22 cellular contexts compared by ENCODE assay signal in the genomic region with DNA sequence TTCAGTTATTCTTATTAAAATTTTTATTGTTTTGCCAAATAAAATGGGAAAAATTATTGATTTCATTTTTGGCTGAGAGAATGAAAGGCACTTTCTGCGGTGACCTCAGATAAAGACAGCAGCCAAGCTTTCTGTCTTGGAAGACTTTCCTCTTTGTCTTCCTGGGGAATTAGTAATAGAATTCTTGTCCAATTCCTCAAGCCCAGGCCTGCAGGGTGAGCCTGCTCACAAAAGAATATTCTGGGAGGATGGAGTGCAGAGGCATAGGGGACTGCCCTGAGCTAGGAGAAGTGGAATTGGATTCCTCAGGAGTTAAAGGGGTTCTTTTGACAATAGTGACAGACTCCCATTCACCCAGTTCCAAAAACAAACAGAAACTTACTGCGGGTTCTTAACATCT.
DNase-seq lines count a peak whose midpoint lies in the region; ATAC-seq and TF ChIP-seq lines count a peak whose summit lies in the region.
"Had no signal": no experiment of that assay in that cellular context is flagged by ENCODE, and none has a peak within 500 bp of the region (broad histone marks: within the 10 kb centered on the region; RNA-seq: fewer than 3 reads in every experiment).

No MANE protein-coding gene starts in this region.

- peaks cover 4% of the 10 kb centered on the region for H3K27me3 Mint-ChIP-seq in GM23338 (ENCODE audit: insufficient read depth, low read depth, poor library complexity)
- no peaks in the 10 kb centered on the region for H3K27me3 Mint-ChIP-seq in activated naive CD8-positive, alpha-beta T cell treated with anti-CD3 and anti-CD28 coated beads, Interleukin-2, amount 50 U/mL, for 24 hours
- H3K27me3 Mint-ChIP-seq in naive thymus-derived CD4-positive, alpha-beta T cell = no peaks in the 10 kb centered on the region
- H3K27me3 Mint-ChIP-seq: activated CD4-positive, alpha-beta T cell treated with anti-CD3 and anti-CD28 coated beads for 36 hours; activated naive CD8-positive, alpha-beta T cell; naive thymus-derived CD8-positive, alpha-beta T cell; type B pancreatic cell had no signal

- H3K27ac ChIP-seq in GM23338 (ENCODE audit: low read depth) (0 out of 2 replicates have a peak overlapping the region, but pooled peaks have one; percentile 36), right lobe of liver (no peak overlapping the region)
- no peak overlapping the region for H3K27ac ChIP-seq in naive thymus-derived CD4-positive, alpha-beta T cell (ENCODE audit: low read depth, low read length)
- H3K27ac ChIP-seq: A549, gastrocnemius medialis, skin epidermis had no signal

- H2AFZ ChIP-seq in GM23338 = peak overlapping the region; percentile 72; the same call in 1 of the 2 replicates

- no peak for TF ChIP-seq POLR2A in right lobe of liver (IDR thresholded peaks at IDR 0.05)

- H3K27me3 ChIP-seq in GM23338 (ENCODE audit: insufficient read depth) (no peaks in the 10 kb centered on the region), right lobe of liver (no peaks in the 10 kb centered on the region)
- H3K27me3 ChIP-seq in naive thymus-derived CD4-positive, alpha-beta T cell (ENCODE audit: control insufficient read depth in 2 of 2, insufficient read depth in 2 of 2, low read length in 2 of 2) = no peaks in the 10 kb centered on the region
- H3K27me3 ChIP-seq: gastrocnemius medialis had no signal

- H3K4me3 ChIP-seq in GM23338 (no peak overlapping the region), fibroblast of the aortic adventitia (ENCODE audit: low read depth, low read length) (no peak overlapping the region), right lobe of liver (no peak overlapping the region)
- no peak overlapping the region for H3K4me3 ChIP-seq in naive thymus-derived CD4-positive, alpha-beta T cell (ENCODE audit: low read length)
- H3K4me3 ChIP-seq: A549, gastrocnemius medialis, skin epidermis had no signal

- no peaks in the 10 kb centered on the region for H3F3A ChIP-seq in GM23338 (replicated peaks; ENCODE audit: low read depth)

- TF ChIP-seq CTCF in GM23338 (conservative IDR thresholded peaks at IDR 0.05; ENCODE audit: low read depth in 2 of 2) = no peak
- no peak for TF ChIP-seq CTCF in fibroblast of the aortic adventitia (IDR thresholded peaks at IDR 0.05; ENCODE audit: insufficient read depth, low read length)
- no peak for TF ChIP-seq CTCF in right lobe of liver (IDR thresholded peaks at IDR 0.05)

- POLR2A ChIA-PET in naive thymus-derived CD4-positive, alpha-beta T cell (lab: Charles Lee) = no interaction called here

- no peak overlapping the region for H3K27ac Mint-ChIP-seq in GM23338
- H3K27ac Mint-ChIP-seq in activated naive CD8-positive, alpha-beta T cell treated with anti-CD3 and anti-CD28 coated beads, Interleukin-2, amount 50 U/mL, for 24 hours = no peak overlapping the region
- no peak overlapping the region for H3K27ac Mint-ChIP-seq in naive thymus-derived CD4-positive, alpha-beta T cell
- H3K27ac Mint-ChIP-seq: activated CD4-positive, alpha-beta T cell treated with anti-CD3 and anti-CD28 coated beads for 36 hours; activated naive CD8-positive, alpha-beta T cell; naive thymus-derived CD8-positive, alpha-beta T cell; type B pancreatic cell had no signal

- H3K9me3 ChIP-seq in naive thymus-derived CD4-positive, alpha-beta T cell (ENCODE audit: control insufficient read depth in 2 of 3, low read length in 3 of 3) = no peaks in the 10 kb centered on the region
- H3K9me3 ChIP-seq in right lobe of liver = peaks cover 0 to 4% (median 2%) of the 10 kb centered on the region in 4 donors
- H3K9me3 ChIP-seq: A549, gastrocnemius medialis had no signal

- H3K79me2 ChIP-seq in GM23338 (replicated peaks; ENCODE audit: insufficient read depth) = no peaks in the 10 kb centered on the region

- ATAC-seq in GM23338 = no peak
- no peak for ATAC-seq in activated naive CD8-positive, alpha-beta T cell treated with anti-CD3 and anti-CD28 coated beads, Interleukin-2, amount 50 U/mL, for 24 hours
- ATAC-seq in naive thymus-derived CD4-positive, alpha-beta T cell = no peak
- no peak for ATAC-seq in right lobe of liver
- ATAC-seq: A549; activated CD4-positive, alpha-beta T cell treated with anti-CD3 and anti-CD28 coated beads for 36 hours; gastrocnemius medialis; naive thymus-derived CD8-positive, alpha-beta T cell had no signal

- H4K20me1 ChIP-seq in GM23338 (replicated peaks; ENCODE audit: insufficient read depth) = no peaks in the 10 kb centered on the region

- no peak overlapping the region for H3K4me2 ChIP-seq in GM23338
- H3K4me2 ChIP-seq: A549 had no signal

- no peaks in the 10 kb centered on the region for H3K9me2 ChIP-seq in GM23338 (ENCODE audit: insufficient read depth)

- H3K9me3 Mint-ChIP-seq in GM23338 = peaks cover 10% of the 10 kb centered on the region; the same call in 2 of the 3 replicates
- no peaks in the 10 kb centered on the region for H3K9me3 Mint-ChIP-seq in activated naive CD8-positive, alpha-beta T cell treated with anti-CD3 and anti-CD28 coated beads, Interleukin-2, amount 50 U/mL, for 24 hours
- H3K9me3 Mint-ChIP-seq in naive thymus-derived CD4-positive, alpha-beta T cell = peaks cover 0 to 18% (median 10%) of the 10 kb centered on the region in 11 donors

- CTCF ChIA-PET in naive thymus-derived CD4-positive, alpha-beta T cell (lab: Charles Lee) = no interaction called here

- no peak overlapping the region for H3K4me3 Mint-ChIP-seq in GM23338
- H3K4me3 Mint-ChIP-seq in activated naive CD8-positive, alpha-beta T cell treated with anti-CD3 and anti-CD28 coated beads, Interleukin-2, amount 50 U/mL, for 24 hours = no peak overlapping the region
- H3K4me3 Mint-ChIP-seq in naive thymus-derived CD4-positive, alpha-beta T cell = no peak overlapping the region
- H3K4me3 Mint-ChIP-seq: activated CD4-positive, alpha-beta T cell treated with anti-CD3 and anti-CD28 coated beads for 36 hours; activated naive CD8-positive, alpha-beta T cell; naive thymus-derived CD8-positive, alpha-beta T cell; type B pancreatic cell had no signal

- 93% methylated on average over 2 of the region's 2 CpGs for WGBS in right lobe of liver (ENCODE audit: insufficient coverage, low coverage, low lambda C conversion rate, missing lambda C conversion rate)

- no peaks in the 10 kb centered on the region for H3K4me1 Mint-ChIP-seq in GM23338
- H3K4me1 Mint-ChIP-seq in activated naive CD8-positive, alpha-beta T cell treated with anti-CD3 and anti-CD28 coated beads, Interleukin-2, amount 50 U/mL, for 24 hours = no peaks in the 10 kb centered on the region
- H3K4me1 Mint-ChIP-seq in naive thymus-derived CD4-positive, alpha-beta T cell = no peaks in the 10 kb centered on the region
- H3K4me1 Mint-ChIP-seq: activated CD4-positive, alpha-beta T cell treated with anti-CD3 and anti-CD28 coated beads for 36 hours; naive thymus-derived CD8-positive, alpha-beta T cell had no signal

- H3K36me3 Mint-ChIP-seq in GM23338 (ENCODE audit: low read depth) = peaks cover 12% of the 10 kb centered on the region; the same call in 2 of the 3 replicates
- H3K36me3 Mint-ChIP-seq in activated naive CD8-positive, alpha-beta T cell treated with anti-CD3 and anti-CD28 coated beads, Interleukin-2, amount 50 U/mL, for 24 hours (ENCODE audit: low read depth) = no peaks in the 10 kb centered on the region
- peaks cover 0 to 3% (median 0%) of the 10 kb centered on the region in 5 donors for H3K36me3 Mint-ChIP-seq in naive thymus-derived CD4-positive, alpha-beta T cell
- H3K36me3 Mint-ChIP-seq: activated naive CD8-positive, alpha-beta T cell; naive thymus-derived CD8-positive, alpha-beta T cell; type B pancreatic cell had no signal

- intact Hi-C loops in naive thymus-derived CD4-positive, alpha-beta T cell (cut with micrococcal nuclease) = no loop called here
- intact Hi-C loops in right lobe of liver (cut with DNase I) = no loop called here

- H3K36me3 ChIP-seq in GM23338 (ENCODE audit: insufficient read depth) (peaks cover 4% of the 10 kb centered on the region; the same call in 1 of the 2 replicates), right lobe of liver (no peaks in the 10 kb centered on the region)
- no peaks in the 10 kb centered on the region for H3K36me3 ChIP-seq in naive thymus-derived CD4-positive, alpha-beta T cell (ENCODE audit: control insufficient read depth in 2 of 3, insufficient read depth in 3 of 3, low read length in 3 of 3)
- H3K36me3 ChIP-seq: gastrocnemius medialis had no signal

- 0 out of 2 replicates have a peak, but pooled peaks cover 5% of the 10 kb centered on the region for H3K4me1 ChIP-seq in GM23338 (ENCODE audit: insufficient read depth)
- H3K4me1 ChIP-seq in naive thymus-derived CD4-positive, alpha-beta T cell (ENCODE audit: control insufficient read depth in 2 of 2, insufficient read depth in 2 of 2, low read length in 2 of 2) = no peaks in the 10 kb centered on the region
- H3K4me1 ChIP-seq in right lobe of liver = no peaks in the 10 kb centered on the region
- H3K4me1 ChIP-seq: A549, gastrocnemius medialis had no signal

- peak; percentile 24 for DNase-seq in AG08395 (ENCODE audit: low spot score)
- no peak for DNase-seq in GM23338 (ENCODE audit: low spot score)
- DNase-seq in astrocyte of the hippocampus (ENCODE audit: low read depth, low spot score) = peak; percentile 19
- DNase-seq in fibroblast of the aortic adventitia (ENCODE audit: low read depth) = peak; percentile 55
- DNase-seq in T-helper 1 cell = no peak
- DNase-seq in activated naive CD8-positive, alpha-beta T cell treated with anti-CD3 and anti-CD28 coated beads, Interleukin-2, amount 50 U/mL, for 24 hours = no peak
- DNase-seq in naive thymus-derived CD4-positive, alpha-beta T cell = no peak
- no peak for DNase-seq in right lobe of liver
- DNase-seq: activated CD4-positive, alpha-beta T cell treated with anti-CD3 and anti-CD28 coated beads for 36 hours; activated T-cell treated with anti-CD3 and anti-CD28 coated beads for 4 hours; effector CD4-positive, alpha-beta T cell; gastrocnemius medialis; hippocampal formation; midbrain; naive thymus-derived CD8-positive, alpha-beta T cell; NCI-H2029 treated with DMSO at 0.1 percent for 48 hours; RPMI8226; stimulated activated CD4-positive, alpha-beta T cell treated with anti-CD3 and anti-CD28 coated beads, Interleukin-2, amount 100 ng/mL, for 24 hours had no signal

Comparison
In these comparisons a context has a peak if more than half of its experiments do, and no peak if none do; other contexts are left out.
1. DNase-seq: peak in AG08395 (single experiment), astrocyte of the hippocampus (single experiment) and fibroblast of the aortic adventitia (single experiment); none in GM23338 (single experiment), T-helper 1 cell (0 of 5), activated naive CD8-positive, alpha-beta T cell treated with anti-CD3 and anti-CD28 coated beads, Interleukin-2, amount 50 U/mL, for 24 hours (single experiment), naive thymus-derived CD4-positive, alpha-beta T cell (0 of 9) and right lobe of liver (0 of 3).